16 cellular contexts compared by ENCODE assay signal in genomic region chr9:136575626-136576268, GRCh38. TPM values are rescaled to one million over a fixed set of nuclear protein-coding genes. Genes with fewer than 3 reads are reported as not detected.
A peak's percentile ranks its signal among the peaks of the same experiment; 100 is the strongest.
DNase-seq lines count a peak whose midpoint lies in the region; ATAC-seq and TF ChIP-seq lines count a peak whose summit lies in the region.
"Had no signal": no experiment of that assay in that cellular context is flagged by ENCODE, and none has a peak within 500 bp of the region (broad histone marks: within the 10 kb centered on the region; RNA-seq: fewer than 3 reads in every experiment).

No MANE protein-coding gene starts in this region.

- H3K14ac ChIP-seq in trophoblast cell (ENCODE audit: low read length), result peak overlapping the region; percentile 37

- peaks cover 21% of the 10 kb centered on the region for H3K79me1 ChIP-seq in trophoblast cell (ENCODE audit: low read length)

- no peak overlapping the region for H4K91ac ChIP-seq in trophoblast cell (ENCODE audit: low read depth, low read length)

- H3K4me1 ChIP-seq in HCT116 (ENCODE audit: control insufficient read depth in 1 of 2, insufficient read depth in 2 of 2, low read length in 2 of 2) (peaks cover 32 to 41% of the 10 kb centered on the region in 2 experiments), PC-3 (ENCODE audit: insufficient read depth, low read length) (peaks cover 10% of the 10 kb centered on the region), foreskin keratinocyte (no peaks in the 10 kb centered on the region), trophoblast cell (ENCODE audit: control insufficient read depth in 1 of 2, insufficient read depth in 2 of 2, low read length in 2 of 2) (peaks cover 22 to 27% of the 10 kb centered on the region in 2 experiments), osteoblast (ENCODE audit: insufficient read depth, low read length) (peaks cover 16% of the 10 kb centered on the region)
- no peaks in the 10 kb centered on the region for H3K4me1 ChIP-seq in effector memory CD4-positive, alpha-beta T cell (ENCODE audit: control insufficient read depth, insufficient read depth, low read length, poor library complexity, severe bottlenecking)

- no peak overlapping the region for H3K4ac ChIP-seq in trophoblast cell (ENCODE audit: low read depth, low read length)

- no peak overlapping the region for H2AK5ac ChIP-seq in trophoblast cell (ENCODE audit: low read length)

- POLR2A ChIA-PET in HCT116 (lab: Charles Lee), result no interaction called here
- POLR2A ChIA-PET in PC-3 (lab: Charles Lee; ENCODE audit: unreplicated experiment), result no interaction called here

- H4K20me1 ChIP-seq in HCT116 (ENCODE audit: insufficient read depth) (no peaks in the 10 kb centered on the region), PC-3 (ENCODE audit: low read length) (no peaks in the 10 kb centered on the region), osteoblast (ENCODE audit: insufficient read depth, low read length) (no peaks in the 10 kb centered on the region)

- CTCF ChIA-PET in HCT116 (lab: Charles Lee) (no interaction called here), PC-3 (lab: Charles Lee) (no interaction called here)

- no peak for TF ChIP-seq POLR2A in HCT116 (IDR thresholded peaks at IDR 0.05; ENCODE audit: borderline replicate concordance, extremely low read depth, insufficient read depth, insufficient read length)

- no peaks in the 10 kb centered on the region for H3K79me2 ChIP-seq in HCT116 (ENCODE audit: insufficient read depth, low read length)
- no peaks in the 10 kb centered on the region for H3K79me2 ChIP-seq in PC-3 (ENCODE audit: low read length)
- H3K79me2 ChIP-seq in trophoblast cell (ENCODE audit: control insufficient read depth, insufficient read depth, low read length, poor library complexity), result peaks cover 7% of the 10 kb centered on the region
- H3K79me2 ChIP-seq in osteoblast (ENCODE audit: insufficient read depth, low read length), result no peaks in the 10 kb centered on the region

- H3K9ac ChIP-seq in HCT116 (ENCODE audit: low read length), result no peak overlapping the region; the same call in 1 of the 2 replicates
- no peak overlapping the region for H3K9ac ChIP-seq in PC-3 (ENCODE audit: low read length)
- no peak overlapping the region for H3K9ac ChIP-seq in trophoblast cell (ENCODE audit: low read length)
- H3K9ac ChIP-seq: GM23248 had no signal

- H3K4me2 ChIP-seq in HCT116 (ENCODE audit: low read length) (peak overlapping the region; percentile 90), PC-3 (ENCODE audit: low read length) (no peak overlapping the region), trophoblast cell (ENCODE audit: low read length) (no peak overlapping the region), osteoblast (ENCODE audit: insufficient read depth, low read length) (no peak overlapping the region)

- TF ChIP-seq CTCF in HCT116 (IDR thresholded peaks at IDR 0.05 in 2 of 3, conservative IDR thresholded peaks at IDR 0.05 in 1 of 3; ENCODE audit: borderline replicate concordance in 1 of 3, insufficient read depth in 1 of 3, low read depth in 2 of 3, low read length in 2 of 3) (no peak), PC-3 (conservative IDR thresholded peaks at IDR 0.05; ENCODE audit: low read depth, low read length) (no peak), foreskin keratinocyte (conservative IDR thresholded peaks at IDR 0.05) (no peak), osteoblast (IDR thresholded peaks at IDR 0.05; ENCODE audit: extremely low read depth, low read depth, low read length) (no peak)

- no peak overlapping the region for H2BK5ac ChIP-seq in trophoblast cell (ENCODE audit: low read depth, low read length, poor library complexity)

- H2BK120ac ChIP-seq in trophoblast cell (ENCODE audit: insufficient read depth, low read length, poor library complexity), result no peak overlapping the region

- H2AFZ ChIP-seq in HCT116 (ENCODE audit: low read depth, low read length, poor library complexity, severe bottlenecking) (no peak overlapping the region), PC-3 (ENCODE audit: low read length) (0 out of 2 replicates have a peak overlapping the region, but pooled peaks have one; percentile 19), trophoblast cell (ENCODE audit: insufficient read depth, low read length, poor library complexity) (no peak overlapping the region), osteoblast (ENCODE audit: low read length) (no peak overlapping the region)
- H2AFZ ChIP-seq: GM23248 had no signal

- H3K4me3 ChIP-seq in HCT116 (replicated peaks in 1 of 2; ENCODE audit: low read depth in 1 of 2, low read length in 2 of 2) (no peak overlapping the region), PC-3 (ENCODE audit: low read length) (no peak overlapping the region), trophoblast cell (ENCODE audit: low read depth, low read length) (no peak overlapping the region), osteoblast (ENCODE audit: insufficient read depth, low read length) (no peak overlapping the region)
- no peak overlapping the region for H3K4me3 ChIP-seq in effector memory CD4-positive, alpha-beta T cell (ENCODE audit: insufficient read depth, low read depth, low read length, poor library complexity, severe bottlenecking)
- H3K4me3 ChIP-seq: GM23248, MG63 had no signal

- intact Hi-C loops in HCT116 (cut with micrococcal nuclease) (no loop called here), PC-3 (cut with micrococcal nuclease) (no loop called here)

- DNase-seq in HCT116 (ENCODE audit: low read depth, low spot score) (no peak), PC-3 (no peak), foreskin keratinocyte (no peak), trophoblast cell (no peak), osteoblast (ENCODE audit: insufficient read length, low spot score, missing footprints) (no peak)
- no peak for DNase-seq in effector memory CD4-positive, alpha-beta T cell
- DNase-seq: COR-L47, HFFc6, KG1, NCI-H1092 treated with DMSO at 0.1 percent for 48 hours, NCI-H2107, NCI-H526, OCI-M1 had no signal

- no peak for ATAC-seq in HCT116
- no peak for ATAC-seq in PC-3
- peak; percentile 18 for ATAC-seq in foreskin keratinocyte
- ATAC-seq in GM21723 (IDR thresholded peaks at IDR 0.05; ENCODE audit: unreplicated experiment), result no peak

- RAD21 ChIA-PET in HCT116 (lab: Charles Lee; ENCODE audit: low non-redundant PET in 1 of 2, low total read pairs in 2 of 2, uncharacterized antibody in 2 of 2, unreplicated experiment in 2 of 2), result no interaction called here

- H3K18ac ChIP-seq in trophoblast cell (ENCODE audit: low read length), result no peak overlapping the region

- H4K8ac ChIP-seq in trophoblast cell (ENCODE audit: low read depth, low read length), result no peak overlapping the region

- TF ChIP-seq RAD21 in HCT116 (IDR thresholded peaks at IDR 0.05; ENCODE audit: low read depth), result no peak

- no peak overlapping the region for H2BK12ac ChIP-seq in trophoblast cell (ENCODE audit: low read length)

- no peak overlapping the region for H4K12ac ChIP-seq in trophoblast cell (ENCODE audit: low read depth, low read length)

- H3K9me3 ChIP-seq in HCT116 (ENCODE audit: control insufficient read depth in 1 of 2, insufficient read depth in 1 of 2, low read depth in 1 of 2, low read length in 2 of 2) (no peaks in the 10 kb centered on the region), PC-3 (ENCODE audit: low read length) (no peaks in the 10 kb centered on the region), trophoblast cell (ENCODE audit: insufficient read depth, low read depth, low read length) (no peaks in the 10 kb centered on the region), osteoblast (ENCODE audit: low read depth, low read length) (no peaks in the 10 kb centered on the region)
- no peaks in the 10 kb centered on the region for H3K9me3 ChIP-seq in effector memory CD4-positive, alpha-beta T cell (ENCODE audit: control insufficient read depth, low read length)
- H3K9me3 ChIP-seq: MG63 had no signal

- H3K27ac ChIP-seq in HCT116 (ENCODE audit: low read depth, low read length), result no peak overlapping the region; the same call in 1 of the 2 replicates
- no peak overlapping the region for H3K27ac ChIP-seq in PC-3 (ENCODE audit: low read length)
- no peak overlapping the region for H3K27ac ChIP-seq in foreskin keratinocyte
- H3K27ac ChIP-seq in trophoblast cell (ENCODE audit: low read depth, low read length), result no peak overlapping the region
- no peak overlapping the region for H3K27ac ChIP-seq in osteoblast (ENCODE audit: low read depth, low read length)
- no peak overlapping the region for H3K27ac ChIP-seq in effector memory CD4-positive, alpha-beta T cell (ENCODE audit: insufficient read depth, low read length, poor library complexity, severe bottlenecking)
- H3K27ac ChIP-seq: GM23248 had no signal

- H3K36me3 ChIP-seq in HCT116 (ENCODE audit: control insufficient read depth in 1 of 2, insufficient read depth in 2 of 2, low read length in 2 of 2), result no peaks in the 10 kb centered on the region
- H3K36me3 ChIP-seq in PC-3 (ENCODE audit: low read depth, low read length), result no peaks in the 10 kb centered on the region
- no peaks in the 10 kb centered on the region for H3K36me3 ChIP-seq in trophoblast cell (ENCODE audit: control insufficient read depth in 1 of 2, insufficient read depth in 2 of 2, low read length in 2 of 2)
- H3K36me3 ChIP-seq in osteoblast (ENCODE audit: insufficient read depth, low read length), result no peaks in the 10 kb centered on the region
- no peaks in the 10 kb centered on the region for H3K36me3 ChIP-seq in effector memory CD4-positive, alpha-beta T cell (ENCODE audit: control insufficient read depth, insufficient read depth, low read length)
- H3K36me3 ChIP-seq: MG63 had no signal

- no TSS peak for BruUV-seq in HCT116 (replicated peaks; lab: Mats Ljungman, UMichigan)
- BruUV-seq in PC-3 (replicated peaks; lab: Mats Ljungman, UMichigan), result no TSS peak

- no CpG with 5 or more reads among the region's 21 CpGs for WGBS in trophoblast cell (ENCODE audit: extremely low coverage, insufficient coverage, insufficient read length)

- no peaks in the 10 kb centered on the region for H3F3A ChIP-seq in PC-3 (ENCODE audit: low read length, unreplicated experiment)

- H3K9me2 ChIP-seq in HCT116 (ENCODE audit: insufficient read depth) (no peaks in the 10 kb centered on the region), PC-3 (replicated peaks; ENCODE audit: low read length) (no peaks in the 10 kb centered on the region)

- H3K27me3 ChIP-seq in HCT116 (ENCODE audit: insufficient read depth, low read length), result no peaks in the 10 kb centered on the region
- H3K27me3 ChIP-seq in PC-3 (ENCODE audit: low read length), result no peaks in the 10 kb centered on the region
- no peaks in the 10 kb centered on the region for H3K27me3 ChIP-seq in foreskin keratinocyte
- no peaks in the 10 kb centered on the region for H3K27me3 ChIP-seq in trophoblast cell (ENCODE audit: insufficient read depth, low read length)
- H3K27me3 ChIP-seq in osteoblast (ENCODE audit: insufficient read depth, low read length), result no peaks in the 10 kb centered on the region
- no peaks in the 10 kb centered on the region for H3K27me3 ChIP-seq in effector memory CD4-positive, alpha-beta T cell (replicated peaks; ENCODE audit: control insufficient read depth, insufficient read depth, low read length, poor library complexity, severe bottlenecking)
- H3K27me3 ChIP-seq: MG63 had no signal

- H3K23ac ChIP-seq in trophoblast cell (ENCODE audit: low read length), result no peak overlapping the region

RNA-seq across cellular contexts. Expression of gene NOTCH1, which starts 29.9 kb away (rescaled TPM):
- total RNA-seq in HCT116 (2021; ENCODE audit: unreplicated experiment) (36.2 TPM), PC-3 (2014; rRNA removed) (14.3 and 20.8 TPM in 2 replicates), foreskin keratinocyte (41.9 and 49.8 TPM in 2 replicates), osteoblast (10.5 and 14.4 TPM in 2 replicates)
- 14.8 and 21.3 TPM in 2 replicates for polyA plus RNA-seq in HCT116 (2012)
- polyA plus RNA-seq in foreskin keratinocyte, result 8.3 and 11.7 TPM in 2 replicates
- polyA plus RNA-seq in trophoblast cell (2013), result 28.5 and 29.7 TPM in 2 replicates
